Comparison of ENCODE assay signal across 27 cellular contexts in genomic region chr3:10775828-10776227, GRCh38. TPM values are rescaled to one million over a fixed set of nuclear protein-coding genes. Genes with fewer than 3 reads are reported as not detected.
DNase-seq lines count a peak whose midpoint lies in the region; ATAC-seq, FAIRE-seq and TF ChIP-seq lines count a peak whose summit lies in the region.
"Had no signal": no experiment of that assay in that cellular context is flagged by ENCODE, and none has a peak within 500 bp of the region (broad histone marks: within the 10 kb centered on the region; RNA-seq: fewer than 3 reads in every experiment).

No MANE protein-coding gene starts in this region.

- H3K4me3 ChIP-seq in endodermal cell (ENCODE audit: low read length) (no peak overlapping the region), osteoblast (ENCODE audit: insufficient read depth, low read length) (no peak overlapping the region)
- no peak overlapping the region for H3K4me3 ChIP-seq in CD4-positive, alpha-beta memory T cell (ENCODE audit: low read length in 2 of 2)
- H3K4me3 ChIP-seq: A549, GM12878 had no signal

- peak; percentile 3 for DNase-seq in activated CD8-positive, alpha-beta T cell treated with anti-CD3 and anti-CD28 coated beads, Interleukin-2, amount 10 ng/mL, durations not matched to agents 7 days and 5 days
- no peak for DNase-seq in activated CD8-positive, alpha-beta T cell treated with anti-CD3 and anti-CD28 coated beads for 36 hours
- DNase-seq in endodermal cell (peak; percentile 20), osteoblast (ENCODE audit: insufficient read length, low spot score, missing footprints) (peak; percentile 62), frontal cortex (ENCODE audit: low spot score in 2 of 2) (no peak), activated T-cell treated with anti-CD3 and anti-CD28 coated beads for 4 hours (no peak)
- DNase-seq in stimulated activated effector memory CD8-positive, alpha-beta T cell treated with anti-CD3 and anti-CD28 coated beads, Interleukin-12 subunit alpha, Interleukin-12 subunit beta, amount 100 ng/mL, for 72 hours (ENCODE audit: low spot score in 2 of 2), result peak in 1 of 2 donors; percentile 10
- no peak for DNase-seq in CD4-positive, alpha-beta memory T cell
- DNase-seq: AML-193; Calu3; CD8-positive, alpha-beta T cell; DMS 273 treated with DMSO at 0.1 percent for 48 hours; DMS53; DND-41; EL; GOT3; H7; HFFc6 had no signal

- no peaks in the 10 kb centered on the region for H3K9me3 Mint-ChIP-seq in activated CD8-positive, alpha-beta T cell treated with anti-CD3 and anti-CD28 coated beads, Interleukin-2, amount 10 ng/mL, durations not matched to agents 7 days and 5 days (ENCODE audit: insufficient read depth)
- H3K9me3 Mint-ChIP-seq in activated CD8-positive, alpha-beta T cell treated with anti-CD3 and anti-CD28 coated beads for 36 hours, result no peaks in the 10 kb centered on the region
- H3K9me3 Mint-ChIP-seq in endodermal cell, result no peaks in the 10 kb centered on the region
- H3K9me3 Mint-ChIP-seq in stimulated activated effector memory CD8-positive, alpha-beta T cell treated with anti-CD3 and anti-CD28 coated beads, Interleukin-12 subunit alpha, Interleukin-12 subunit beta, amount 100 ng/mL, for 72 hours, result peaks cover 4% of the 10 kb centered on the region
- H3K9me3 Mint-ChIP-seq in CD4-positive, alpha-beta memory T cell, result peaks cover 0 to 9% (median 3%) of the 10 kb centered on the region in 8 donors
- H3K9me3 Mint-ChIP-seq: HFFc6 had no signal

- no peaks in the 10 kb centered on the region for H3K36me3 Mint-ChIP-seq in activated CD8-positive, alpha-beta T cell treated with anti-CD3 and anti-CD28 coated beads, Interleukin-2, amount 10 ng/mL, durations not matched to agents 7 days and 5 days (ENCODE audit: low read depth)
- H3K36me3 Mint-ChIP-seq in activated CD8-positive, alpha-beta T cell treated with anti-CD3 and anti-CD28 coated beads for 36 hours (ENCODE audit: low read depth), result no peaks in the 10 kb centered on the region
- no peaks in the 10 kb centered on the region for H3K36me3 Mint-ChIP-seq in endodermal cell (ENCODE audit: low read depth)
- H3K36me3 Mint-ChIP-seq in stimulated activated effector memory CD8-positive, alpha-beta T cell treated with anti-CD3 and anti-CD28 coated beads, Interleukin-12 subunit alpha, Interleukin-12 subunit beta, amount 100 ng/mL, for 72 hours, result no peaks in the 10 kb centered on the region
- H3K36me3 Mint-ChIP-seq in CD4-positive, alpha-beta memory T cell, result no peaks in the 10 kb centered on the region
- H3K36me3 Mint-ChIP-seq: CD8-positive, alpha-beta T cell had no signal

- H3K27me3 ChIP-seq in endodermal cell (ENCODE audit: control insufficient read depth, insufficient read depth, low read length, poor library complexity, severe bottlenecking), result no peaks in the 10 kb centered on the region
- peaks cover 10% of the 10 kb centered on the region for H3K27me3 ChIP-seq in osteoblast (ENCODE audit: insufficient read depth, low read length)
- no peaks in the 10 kb centered on the region for H3K27me3 ChIP-seq in CD4-positive, alpha-beta memory T cell (ENCODE audit: insufficient read depth, low read length)

- H3K9me3 ChIP-seq in endodermal cell (ENCODE audit: control insufficient read depth, low read length) (no peaks in the 10 kb centered on the region), osteoblast (ENCODE audit: low read depth, low read length) (no peaks in the 10 kb centered on the region)
- H3K9me3 ChIP-seq in CD4-positive, alpha-beta memory T cell (ENCODE audit: control insufficient read depth in 1 of 2, low read length in 2 of 2), result no peaks in the 10 kb centered on the region
- H3K9me3 ChIP-seq: A549 had no signal

- no peak overlapping the region for H2AFZ ChIP-seq in osteoblast (ENCODE audit: low read length)

- H3K4me1 Mint-ChIP-seq in activated CD8-positive, alpha-beta T cell treated with anti-CD3 and anti-CD28 coated beads, Interleukin-2, amount 10 ng/mL, durations not matched to agents 7 days and 5 days (ENCODE audit: low read depth), result no peaks in the 10 kb centered on the region
- no peaks in the 10 kb centered on the region for H3K4me1 Mint-ChIP-seq in activated CD8-positive, alpha-beta T cell treated with anti-CD3 and anti-CD28 coated beads for 36 hours (ENCODE audit: low read depth)
- no peaks in the 10 kb centered on the region for H3K4me1 Mint-ChIP-seq in endodermal cell
- no peaks in the 10 kb centered on the region for H3K4me1 Mint-ChIP-seq in stimulated activated effector memory CD8-positive, alpha-beta T cell treated with anti-CD3 and anti-CD28 coated beads, Interleukin-12 subunit alpha, Interleukin-12 subunit beta, amount 100 ng/mL, for 72 hours
- no peaks in the 10 kb centered on the region for H3K4me1 Mint-ChIP-seq in CD4-positive, alpha-beta memory T cell

- no peaks in the 10 kb centered on the region for H3K79me2 ChIP-seq in osteoblast (ENCODE audit: insufficient read depth, low read length)

- no peaks in the 10 kb centered on the region for H3K36me3 ChIP-seq in endodermal cell (ENCODE audit: control insufficient read depth, insufficient read depth, low read length)
- no peaks in the 10 kb centered on the region for H3K36me3 ChIP-seq in osteoblast (ENCODE audit: insufficient read depth, low read length)
- H3K36me3 ChIP-seq in CD4-positive, alpha-beta memory T cell (ENCODE audit: insufficient read depth, low read length), result no peaks in the 10 kb centered on the region

- WGBS in endodermal cell (ENCODE audit: insufficient coverage in 1 of 2, insufficient read length in 1 of 2), 2 experiments, result 88 to 93% methylated on average over 2 to 3 of the region's 3 CpGs

- no peak overlapping the region for H3K4me2 ChIP-seq in osteoblast (ENCODE audit: insufficient read depth, low read length)
- H3K4me2 ChIP-seq: A549 had no signal

- no peaks in the 10 kb centered on the region for H4K20me1 ChIP-seq in osteoblast (ENCODE audit: insufficient read depth, low read length)

- no peak overlapping the region for H3K27ac Mint-ChIP-seq in activated CD8-positive, alpha-beta T cell treated with anti-CD3 and anti-CD28 coated beads, Interleukin-2, amount 10 ng/mL, durations not matched to agents 7 days and 5 days
- H3K27ac Mint-ChIP-seq in activated CD8-positive, alpha-beta T cell treated with anti-CD3 and anti-CD28 coated beads for 36 hours, result no peak overlapping the region
- H3K27ac Mint-ChIP-seq in endodermal cell, result no peak overlapping the region
- H3K27ac Mint-ChIP-seq in stimulated activated effector memory CD8-positive, alpha-beta T cell treated with anti-CD3 and anti-CD28 coated beads, Interleukin-12 subunit alpha, Interleukin-12 subunit beta, amount 100 ng/mL, for 72 hours, result no peak overlapping the region
- H3K27ac Mint-ChIP-seq in CD4-positive, alpha-beta memory T cell, result no peak overlapping the region
- H3K27ac Mint-ChIP-seq: CD8-positive, alpha-beta T cell; HFFc6 had no signal

- TF ChIP-seq CTCF in activated CD8-positive, alpha-beta T cell treated with anti-CD3 and anti-CD28 coated beads for 36 hours (IDR thresholded peaks at IDR 0.05), result no peak
- no peak for TF ChIP-seq CTCF in endodermal cell (conservative IDR thresholded peaks at IDR 0.05)
- no peak for TF ChIP-seq CTCF in osteoblast (IDR thresholded peaks at IDR 0.05; ENCODE audit: extremely low read depth, low read depth, low read length)

- H3K27ac ChIP-seq in endodermal cell (ENCODE audit: low read depth, low read length), result no peak overlapping the region
- no peak overlapping the region for H3K27ac ChIP-seq in osteoblast (ENCODE audit: low read depth, low read length)
- H3K27ac ChIP-seq in CD4-positive, alpha-beta memory T cell (ENCODE audit: low read depth, low read length), result no peak overlapping the region
- H3K27ac ChIP-seq: 22Rv1, A549, C4-2B, HL-60 had no signal

- no peak for ATAC-seq in activated CD8-positive, alpha-beta T cell treated with anti-CD3 and anti-CD28 coated beads, Interleukin-2, amount 10 ng/mL, durations not matched to agents 7 days and 5 days
- ATAC-seq in activated CD8-positive, alpha-beta T cell treated with anti-CD3 and anti-CD28 coated beads for 36 hours, result no peak
- ATAC-seq in stimulated activated effector memory CD8-positive, alpha-beta T cell treated with anti-CD3 and anti-CD28 coated beads, Interleukin-12 subunit alpha, Interleukin-12 subunit beta, amount 100 ng/mL, for 72 hours, result peak; percentile 3
- ATAC-seq: A549; CD8-positive, alpha-beta T cell; GM12878; HCT116 had no signal

- H3K4me3 Mint-ChIP-seq in activated CD8-positive, alpha-beta T cell treated with anti-CD3 and anti-CD28 coated beads, Interleukin-2, amount 10 ng/mL, durations not matched to agents 7 days and 5 days, result no peak overlapping the region
- no peak overlapping the region for H3K4me3 Mint-ChIP-seq in activated CD8-positive, alpha-beta T cell treated with anti-CD3 and anti-CD28 coated beads for 36 hours
- H3K4me3 Mint-ChIP-seq in endodermal cell, result no peak overlapping the region
- no peak overlapping the region for H3K4me3 Mint-ChIP-seq in stimulated activated effector memory CD8-positive, alpha-beta T cell treated with anti-CD3 and anti-CD28 coated beads, Interleukin-12 subunit alpha, Interleukin-12 subunit beta, amount 100 ng/mL, for 72 hours
- no peak overlapping the region for H3K4me3 Mint-ChIP-seq in CD4-positive, alpha-beta memory T cell
- H3K4me3 Mint-ChIP-seq: CD8-positive, alpha-beta T cell; HFFc6 had no signal

- H3K9ac ChIP-seq in endodermal cell (ENCODE audit: extremely low read depth, low read length, poor library complexity, severe bottlenecking), result no peak overlapping the region

- H3K4me1 ChIP-seq in endodermal cell (ENCODE audit: control insufficient read depth, insufficient read depth, low read length) (no peaks in the 10 kb centered on the region), osteoblast (ENCODE audit: insufficient read depth, low read length) (no peaks in the 10 kb centered on the region)
- H3K4me1 ChIP-seq in CD4-positive, alpha-beta memory T cell (ENCODE audit: insufficient read depth, low read length), result no peaks in the 10 kb centered on the region
- H3K4me1 ChIP-seq: A549 had no signal

- intact Hi-C loops in activated CD8-positive, alpha-beta T cell treated with anti-CD3 and anti-CD28 coated beads for 36 hours (cut with micrococcal nuclease), result no loop called here
- intact Hi-C loops in CD4-positive, alpha-beta memory T cell (cut with micrococcal nuclease), result no loop called here

- no peaks in the 10 kb centered on the region for H3K27me3 Mint-ChIP-seq in activated CD8-positive, alpha-beta T cell treated with anti-CD3 and anti-CD28 coated beads, Interleukin-2, amount 10 ng/mL, durations not matched to agents 7 days and 5 days (ENCODE audit: low read depth)
- H3K27me3 Mint-ChIP-seq in activated CD8-positive, alpha-beta T cell treated with anti-CD3 and anti-CD28 coated beads for 36 hours, result peaks cover 14% of the 10 kb centered on the region
- H3K27me3 Mint-ChIP-seq in endodermal cell (ENCODE audit: insufficient read depth), result peaks cover 30% of the 10 kb centered on the region
- peaks cover 20 to 31% of the 10 kb centered on the region in 2 donors for H3K27me3 Mint-ChIP-seq in CD4-positive, alpha-beta memory T cell

- no peak for FAIRE-seq in frontal cortex (lab: Jason Lieb, UNC)
- FAIRE-seq: A549, GM12878 had no signal

- CTCF ChIA-PET in activated CD8-positive, alpha-beta T cell treated with anti-CD3 and anti-CD28 coated beads, Interleukin-2, amount 10 ng/mL, durations not matched to agents 7 days and 5 days (lab: Charles Lee), result no interaction called here
- CTCF ChIA-PET in activated CD8-positive, alpha-beta T cell treated with anti-CD3 and anti-CD28 coated beads for 36 hours (lab: Charles Lee), result interaction anchor here (1.5 kb wide), 1 partner anchor 169 kb away, joined by 3 read pairs; no protein-coding TSS in a partner anchor
- CTCF ChIA-PET in CD4-positive, alpha-beta memory T cell (lab: Charles Lee; ENCODE audit: partially characterized antibody), result no interaction called here

- POLR2A ChIA-PET in activated CD8-positive, alpha-beta T cell treated with anti-CD3 and anti-CD28 coated beads, Interleukin-2, amount 10 ng/mL, durations not matched to agents 7 days and 5 days (lab: Charles Lee), result no interaction called here
- POLR2A ChIA-PET in activated CD8-positive, alpha-beta T cell treated with anti-CD3 and anti-CD28 coated beads for 36 hours (lab: Charles Lee), result no interaction called here
- POLR2A ChIA-PET in CD4-positive, alpha-beta memory T cell (lab: Charles Lee; ENCODE audit: partially characterized antibody), result no interaction called here

RNA-seq across cellular contexts. Expression of gene SLC6A11, which starts 40.2 kb away (rescaled TPM):
- not detected for total RNA-seq in activated CD8-positive, alpha-beta T cell treated with anti-CD3 and anti-CD28 coated beads, Interleukin-2, amount 10 ng/mL, durations not matched to agents 7 days and 5 days
- not detected for total RNA-seq in activated CD8-positive, alpha-beta T cell treated with anti-CD3 and anti-CD28 coated beads for 36 hours
- under 1 TPM; 0.27 to 0.73 TPM for total RNA-seq in endodermal cell
- polyA plus RNA-seq in endodermal cell (2013, experiment 1 of 2), result 0.82 TPM
- 0.70 TPM for polyA plus RNA-seq in endodermal cell (2013, experiment 2 of 2)
- not detected in 2 replicates for total RNA-seq in osteoblast
- 27.3 TPM for total RNA-seq in frontal cortex
- total RNA-seq in CD4-positive, alpha-beta memory T cell, result not detected
- polyA plus RNA-seq in CD4-positive, alpha-beta memory T cell, result not detected
- total RNA-seq: Calu3; CD8-positive, alpha-beta T cell; G401; GM12878; HT1080 had no signal
- polyA plus RNA-seq: BJ, GM12878 had no signal

Comparison
In these comparisons a context has a peak if more than half of its experiments do, and no peak if none do; other contexts are left out.
1. DNase-seq: peak in activated CD8-positive, alpha-beta T cell treated with anti-CD3 and anti-CD28 coated beads, Interleukin-2, amount 10 ng/mL, durations not matched to agents 7 days and 5 days (single experiment), endodermal cell (single experiment) and osteoblast (single experiment); none in activated CD8-positive, alpha-beta T cell treated with anti-CD3 and anti-CD28 coated beads for 36 hours (single experiment), frontal cortex (0 of 2), activated T-cell treated with anti-CD3 and anti-CD28 coated beads for 4 hours (single experiment) and CD4-positive, alpha-beta memory T cell (0 of 5).
2. RNA of gene SLC6A11, which starts 40.2 kb away (total RNA-seq): 27.3 TPM in frontal cortex (single experiment); 0.27 to 0.73 TPM in endodermal cell, not detected in activated CD8-positive, alpha-beta T cell treated with anti-CD3 and anti-CD28 coated beads, Interleukin-2, amount 10 ng/mL, durations not matched to agents 7 days and 5 days, not detected in activated CD8-positive, alpha-beta T cell treated with anti-CD3 and anti-CD28 coated beads for 36 hours, not detected in osteoblast and not detected in CD4-positive, alpha-beta memory T cell; every median in the first group is over 10 times any median in the second.